ENCODE assay signal across 9 cellular contexts in the genomic region with DNA sequence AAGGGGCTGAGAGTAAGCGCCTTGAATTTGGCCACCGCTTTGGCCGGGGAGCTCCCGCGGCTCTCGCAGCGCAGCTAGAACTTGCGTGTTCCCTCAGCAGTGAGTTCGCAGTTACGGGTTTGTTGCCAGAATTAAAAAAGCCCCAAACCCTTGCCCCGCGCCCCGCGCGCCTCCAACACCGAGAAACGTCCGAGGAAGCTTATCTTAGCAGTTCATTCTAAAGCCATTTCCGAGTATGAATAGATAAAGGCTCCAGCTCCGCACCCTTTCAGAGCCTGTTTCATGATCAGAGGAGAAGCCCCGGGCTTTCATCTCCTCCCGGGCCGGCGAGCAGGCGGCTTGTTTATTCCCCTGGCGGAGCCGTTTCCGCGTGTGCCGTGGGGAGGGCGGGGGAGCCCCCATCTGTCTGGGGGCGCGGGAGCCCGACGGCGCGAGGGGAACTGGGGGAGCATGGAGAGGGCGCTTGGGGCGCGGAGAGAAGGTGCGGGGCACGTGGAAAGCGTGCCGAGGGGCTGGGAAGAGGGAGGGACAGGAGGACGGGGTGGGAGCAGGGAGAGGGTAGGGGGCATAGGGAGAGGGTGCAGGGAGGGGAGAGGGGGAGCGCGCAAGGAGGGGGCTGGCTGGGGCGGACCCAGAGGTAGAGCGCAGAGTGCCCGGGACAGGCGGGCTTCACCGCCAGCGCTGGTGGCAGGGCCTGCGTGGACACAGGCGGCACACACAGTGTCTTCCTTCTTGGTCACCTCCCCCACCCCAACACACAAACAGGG. TPM values are rescaled to one million over a fixed set of nuclear protein-coding genes. Genes with fewer than 3 reads are reported as not detected.
DNase-seq lines count a peak whose midpoint lies in the region; ATAC-seq and TF ChIP-seq lines count a peak whose summit lies in the region.
"Had no signal": no experiment of that assay in that cellular context is flagged by ENCODE, and none has a peak within 500 bp of the region (broad histone marks: within the 10 kb centered on the region; RNA-seq: fewer than 3 reads in every experiment).

No MANE protein-coding gene starts in this region.

- H3K27me3 Mint-ChIP-seq in nephron (ENCODE audit: low read depth), result peaks cover 89% of the 10 kb centered on the region
- H3K27me3 Mint-ChIP-seq in activated T-helper 17 cell treated with anti-CD3 and anti-CD28 coated beads, Interleukin-2, amount 50 U/mL, for 72 hours, result peaks cover 71% of the 10 kb centered on the region

- peak overlapping the region; percentile 28 for H3K4me3 ChIP-seq in AG10803 (ENCODE audit: low read length)
- H3K4me3 ChIP-seq in HFF-Myc (replicated peaks; ENCODE audit: low read depth, low read length), result peak overlapping the region; percentile 21
- peak overlapping the region; percentile 63 for H3K4me3 ChIP-seq in coronary artery

- TF ChIP-seq CTCF in AG10803 (conservative IDR thresholded peaks at IDR 0.05; ENCODE audit: low read length), result no peak
- no peak for TF ChIP-seq CTCF in HFF-Myc (IDR thresholded peaks at IDR 0.05; ENCODE audit: low read depth, low read length, missing control alignments)
- TF ChIP-seq CTCF in coronary artery (IDR thresholded peaks at IDR 0.05), result no peak
- TF ChIP-seq CTCF in nephron (IDR thresholded peaks at IDR 0.05; ENCODE audit: unreplicated experiment in 3 of 3), result no peak

- DNase-seq in AG10803 (ENCODE audit: low read depth) (no peak), HFF-Myc (ENCODE audit: extremely low read depth, low read depth) (no peak), coronary artery (ENCODE audit: low spot score) (no peak), ecto neural progenitor cell (ENCODE audit: low spot score) (no peak)
- DNase-seq: activated CD8-positive, alpha-beta memory T cell treated with anti-CD3 and anti-CD28 coated beads, Interleukin-2, amount 50 U/mL, for 48 hours had no signal

- H3K4me1 Mint-ChIP-seq in nephron, result peaks cover 29% of the 10 kb centered on the region
- no peaks in the 10 kb centered on the region for H3K4me1 Mint-ChIP-seq in activated T-helper 17 cell treated with anti-CD3 and anti-CD28 coated beads, Interleukin-2, amount 50 U/mL, for 72 hours

- peak overlapping the region; percentile 61 to 78 (median 67) for H3K4me3 Mint-ChIP-seq in nephron
- no peak overlapping the region for H3K4me3 Mint-ChIP-seq in activated T-helper 17 cell treated with anti-CD3 and anti-CD28 coated beads, Interleukin-2, amount 50 U/mL, for 72 hours

- ATAC-seq in HG03342 (IDR thresholded peaks at IDR 0.05; ENCODE audit: unreplicated experiment) (no peak), HG02870 (IDR thresholded peaks at IDR 0.05; ENCODE audit: unreplicated experiment) (no peak)
- no peak for ATAC-seq in activated T-helper 17 cell treated with anti-CD3 and anti-CD28 coated beads, Interleukin-2, amount 50 U/mL, for 72 hours (replicated peaks)

- no peak overlapping the region for H3K27ac Mint-ChIP-seq in nephron
- H3K27ac Mint-ChIP-seq in activated T-helper 17 cell treated with anti-CD3 and anti-CD28 coated beads, Interleukin-2, amount 50 U/mL, for 72 hours, result no peak overlapping the region

- no peaks in the 10 kb centered on the region for H3K9me3 Mint-ChIP-seq in nephron
- no peaks in the 10 kb centered on the region for H3K9me3 Mint-ChIP-seq in activated T-helper 17 cell treated with anti-CD3 and anti-CD28 coated beads, Interleukin-2, amount 50 U/mL, for 72 hours

- H3K27ac ChIP-seq in coronary artery, result no peak overlapping the region

- no peaks in the 10 kb centered on the region for H3K36me3 Mint-ChIP-seq in nephron (ENCODE audit: low read depth)
- no peaks in the 10 kb centered on the region for H3K36me3 Mint-ChIP-seq in activated T-helper 17 cell treated with anti-CD3 and anti-CD28 coated beads, Interleukin-2, amount 50 U/mL, for 72 hours (ENCODE audit: low read depth)

RNA-seq across cellular contexts. Expression of a gene that starts 9.9 kb away (rescaled TPM):
- not detected for total RNA-seq in activated T-helper 17 cell treated with anti-CD3 and anti-CD28 coated beads, Interleukin-2, amount 50 U/mL, for 72 hours
